8 cellular contexts compared by ENCODE assay signal in the genomic region with DNA sequence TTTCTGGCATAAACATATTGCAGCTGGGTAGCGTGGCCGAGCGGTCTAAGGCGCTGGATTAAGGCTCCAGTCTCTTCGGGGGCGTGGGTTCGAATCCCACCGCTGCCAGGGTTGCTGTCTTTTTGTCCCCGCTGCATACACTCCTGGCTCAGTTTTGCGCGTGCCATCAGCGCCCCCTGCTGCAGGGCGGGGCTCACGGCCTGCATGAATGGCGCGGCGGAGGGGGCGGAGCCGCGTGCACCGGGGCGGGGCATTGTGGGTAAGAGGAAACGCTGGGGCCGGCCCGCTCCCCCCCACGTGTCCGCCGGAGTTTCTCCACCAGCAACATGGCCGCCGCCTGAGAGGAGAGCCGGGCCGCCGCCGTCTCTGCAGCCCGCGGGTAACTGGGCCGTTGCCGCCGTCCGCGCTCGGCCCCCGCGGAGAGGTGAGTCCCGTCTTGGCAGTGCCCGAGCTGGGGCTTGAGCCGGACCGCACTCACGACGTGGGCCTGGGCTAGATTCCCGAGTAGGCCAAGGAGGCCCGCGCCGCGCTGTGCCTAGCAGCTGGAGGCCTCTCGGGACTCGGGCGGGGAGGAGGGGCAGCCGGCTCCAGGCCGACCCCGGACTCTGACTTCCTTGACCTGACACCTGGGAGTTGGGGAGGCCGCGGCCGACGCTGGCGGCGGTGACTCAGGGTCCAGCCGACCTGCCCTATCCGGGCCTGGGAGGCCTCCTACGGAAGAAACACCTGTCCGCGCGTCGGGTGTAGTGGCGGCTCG. TPM values are rescaled to one million over a fixed set of nuclear protein-coding genes. Genes with fewer than 3 reads are reported as not detected.
DNase-seq lines count a peak whose midpoint lies in the region; ATAC-seq lines count a peak whose summit lies in the region.

TSS of gene POLR3E (plus strand) at position 296 of the 757 bp plus-strand sequence. CDS start 5,560 bp downstream, outside the sequence.

- peak within 1 kb of the TSS; percentile 83 for H3K4me3 Mint-ChIP-seq in memory B cell

- DNase-seq in COLO829 (ENCODE audit: low spot score): peak; percentile 98
- peak; percentile 99 for DNase-seq in HT-29 (ENCODE audit: low spot score)
- DNase-seq in NK-92 treated with Interleukin-12 subunit alpha and Interleukin-12 subunit beta, amount 100 ng/mL, for 24 hours (lab: John Stamatoyannopoulos, UW): peak; percentile 98
- DNase-seq in effector memory CD4-positive, alpha-beta T cell: peak; percentile 99 to 100 (median 100)
- DNase-seq in memory B cell (ENCODE audit: low spot score in 2 of 2): peak; percentile 100
- peak; percentile 98 for DNase-seq in stimulated activated CD8-positive, alpha-beta memory T cell treated with anti-CD3 and anti-CD28 coated beads, Interleukin-12 subunit alpha, Interleukin-12 subunit beta, amount 100 ng/mL, for 24 hours (ENCODE audit: extremely low read depth)

- no peaks in the 10 kb centered on the region for H3K9me3 Mint-ChIP-seq in memory B cell

- no peaks in the 10 kb centered on the region for H3K27me3 ChIP-seq in effector memory CD4-positive, alpha-beta T cell (replicated peaks; ENCODE audit: control insufficient read depth, insufficient read depth, low read length, poor library complexity, severe bottlenecking)

- peaks cover 14% of the 10 kb centered on the region for H3K4me1 ChIP-seq in effector memory CD4-positive, alpha-beta T cell (ENCODE audit: control insufficient read depth, insufficient read depth, low read length, poor library complexity, severe bottlenecking)

- no peaks in the 10 kb centered on the region for H3K27me3 Mint-ChIP-seq in memory B cell

- H3K9me3 ChIP-seq in effector memory CD4-positive, alpha-beta T cell (ENCODE audit: control insufficient read depth, low read length): no peaks in the 10 kb centered on the region

- CTCF ChIA-PET in activated CD8-positive, alpha-beta memory T cell treated with anti-CD3 and anti-CD28 coated beads for 36 hours (lab: Charles Lee): interaction anchor here (0.7 to 6.1 kb wide), 9 partner anchors 9 to 108 kb away, joined by 3 to 67 read pairs (median 6); partner anchors contain the start of gene EEF2K

- H3K27ac ChIP-seq in effector memory CD4-positive, alpha-beta T cell (ENCODE audit: insufficient read depth, low read length, poor library complexity, severe bottlenecking): peak within 1 kb of the TSS; percentile 98

- peak within 1 kb of the TSS; percentile 97 for H3K4me3 ChIP-seq in effector memory CD4-positive, alpha-beta T cell (ENCODE audit: insufficient read depth, low read depth, low read length, poor library complexity, severe bottlenecking)

- peaks cover 33% of the 10 kb centered on the region for H3K4me1 Mint-ChIP-seq in memory B cell

- POLR2A ChIA-PET in activated CD8-positive, alpha-beta memory T cell treated with anti-CD3 and anti-CD28 coated beads for 36 hours (lab: Charles Lee): interaction anchor here (1.0 to 1.6 kb wide), 3 partner anchors 91 to 106 kb away, joined by 4 to 9 read pairs (median 4); partner anchors contain the start of gene EEF2K

- H3K36me3 Mint-ChIP-seq in memory B cell: peaks cover 8% of the 10 kb centered on the region

- H3K27ac Mint-ChIP-seq in memory B cell: peak within 1 kb of the TSS; percentile 98

- ATAC-seq in GM19468 (IDR thresholded peaks at IDR 0.05; ENCODE audit: extremely low read depth, unreplicated experiment): peak; percentile 79
- peak; percentile 81 for ATAC-seq in memory B cell (ENCODE audit: low read depth)

- peaks cover 5% of the 10 kb centered on the region for H3K36me3 ChIP-seq in effector memory CD4-positive, alpha-beta T cell (ENCODE audit: control insufficient read depth, insufficient read depth, low read length)

RNA-seq across cellular contexts. Expression of gene POLR3E, which starts in this region (rescaled TPM):
- total RNA-seq in HT-29 (2014; rRNA removed; shearing (Covaris generic)): 95.4 and 104 TPM in 2 replicates
- total RNA-seq in activated CD8-positive, alpha-beta memory T cell treated with anti-CD3 and anti-CD28 coated beads for 36 hours: 100 to 1,000 TPM; 108 to 113 TPM

Comparison
In these comparisons a context has a peak if more than half of its experiments do, and no peak if none do; other contexts are left out.
1. Peak in every context shown above with its lines: DNase-seq, ATAC-seq, H3K4me3 ChIP-seq and H3K27ac ChIP-seq.